Comparison of ENCODE assay signal across 7 cellular contexts in the genomic region with DNA sequence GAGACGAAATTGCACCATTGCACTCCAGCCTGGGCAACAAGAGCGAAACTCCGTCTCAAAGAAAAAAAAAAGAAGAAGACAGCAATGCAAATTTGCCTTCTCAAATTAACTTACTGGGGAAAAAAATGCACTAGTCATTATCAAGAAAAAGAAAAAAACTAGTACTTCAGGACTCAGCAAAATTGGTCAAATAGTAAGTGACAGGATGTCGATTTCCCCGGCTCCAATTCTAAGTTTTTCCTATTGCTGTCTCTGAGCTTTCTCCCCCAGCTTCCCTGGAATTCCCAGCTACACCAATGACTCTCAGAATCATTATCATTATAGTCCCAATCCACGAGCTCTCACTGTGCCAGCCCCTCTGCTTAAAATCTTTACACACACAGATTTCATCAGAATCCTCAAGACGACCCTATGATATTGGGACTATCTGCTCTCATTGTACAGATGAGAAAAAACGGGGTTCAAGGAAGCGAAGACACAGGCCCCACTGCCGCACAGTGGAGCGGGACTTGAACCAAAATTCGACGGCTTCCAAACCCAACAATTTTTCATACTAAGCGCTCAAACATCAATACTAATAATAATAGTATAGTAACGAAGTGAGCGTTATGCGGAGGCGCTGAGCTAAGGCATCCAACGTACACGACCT. TPM values are rescaled to one million over a fixed set of nuclear protein-coding genes. Genes with fewer than 3 reads are reported as not detected.
DNase-seq lines count a peak whose midpoint lies in the region; ATAC-seq and TF ChIP-seq lines count a peak whose summit lies in the region.

No MANE protein-coding gene starts in this region.

- H3K27me3 ChIP-seq in HAP-1 (ENCODE audit: low read depth) (no peaks in the 10 kb centered on the region), SJSA1 (replicated peaks) (no peaks in the 10 kb centered on the region)

- H3K9me3 ChIP-seq in HAP-1, result no peaks in the 10 kb centered on the region
- H3K9me3 ChIP-seq in SJSA1 (replicated peaks), result no peaks in the 10 kb centered on the region

- no peak for ATAC-seq in HG03095 (IDR thresholded peaks at IDR 0.05; ENCODE audit: unreplicated experiment)

- in situ Hi-C loops in HAP-1 (cut with MboI; ENCODE audit: low sequenced_read_pairs), result no loop called here

- H3K27ac ChIP-seq in SJSA1 (peak overlapping the region; percentile 22; the same call in 1 of the 2 replicates), skin epidermis (peak overlapping the region; percentile 29 to 89 (median 77))

- peaks cover 9% of the 10 kb centered on the region for H3K4me1 ChIP-seq in HAP-1
- H3K4me1 ChIP-seq in SJSA1 (replicated peaks), result peaks cover 7% of the 10 kb centered on the region

- DNase-seq in HAP-1 (ENCODE audit: low spot score in 2 of 2), result peak in 1 of 2 experiments; percentile 6
- peak in 1 of 2 experiments; percentile 14 for DNase-seq in SJSA1 (ENCODE audit: low read depth in 1 of 2, low spot score in 2 of 2)
- no peak for DNase-seq in foreskin fibroblast
- no peak for DNase-seq in SK-N-DZ (ENCODE audit: low spot score)
- DNase-seq in D341Med (ENCODE audit: low spot score), result no peak

- H3K36me3 ChIP-seq in HAP-1 (replicated peaks) (no peaks in the 10 kb centered on the region; the same call in 1 of the 2 replicates), SJSA1 (peaks cover 3% of the 10 kb centered on the region; the same call in 1 of the 2 replicates)

- peak overlapping the region; percentile 74 for H3K4me3 ChIP-seq in HAP-1
- H3K4me3 ChIP-seq in SJSA1, result peak overlapping the region; percentile 56
- peak overlapping the region; percentile 81 to 96 for H3K4me3 ChIP-seq in foreskin fibroblast (ENCODE audit: low read depth in 1 of 2, low read length in 2 of 2)
- H3K4me3 ChIP-seq in skin epidermis, result peak overlapping the region; percentile 52 to 84 (median 68)

- no peak for TF ChIP-seq CTCF in foreskin fibroblast (IDR thresholded peaks at IDR 0.05; ENCODE audit: low read depth, low read length)

RNA-seq across cellular contexts. Expression of gene C19orf47, which starts 0.6 kb away (rescaled TPM):
- total RNA-seq in SJSA1 (2014; rRNA removed; shearing (Covaris generic)), result 11.6 and 41.7 TPM in 2 replicates
- 8.7 and 9.2 TPM in 2 replicates for polyA plus RNA-seq in SK-N-DZ (2014; cell fraction: cytosol; rRNA removed)
- polyA plus RNA-seq in SK-N-DZ (2014; cell fraction: nucleus; rRNA removed), result 6.7 and 8.8 TPM in 2 replicates

RNA-seq across cellular contexts. Expression of gene PLD3, which starts 0.9 kb away (rescaled TPM):
- 208 and 270 TPM in 2 replicates for total RNA-seq in SJSA1 (2014; rRNA removed; shearing (Covaris generic))
- polyA plus RNA-seq in SK-N-DZ (2014; cell fraction: cytosol; rRNA removed), result 345 and 371 TPM in 2 replicates
- polyA plus RNA-seq in SK-N-DZ (2014; cell fraction: nucleus; rRNA removed), result 170 and 172 TPM in 2 replicates

RNA-seq across cellular contexts. Expression of gene HIPK4, which starts 42.4 kb away (rescaled TPM):
- total RNA-seq in SJSA1 (2014; rRNA removed; shearing (Covaris generic)), result 0.08 TPM in 1 of 2 replicates, not detected in the other
- polyA plus RNA-seq in SK-N-DZ (2014; cell fraction: cytosol; rRNA removed), result not detected in 2 replicates
- polyA plus RNA-seq in SK-N-DZ (2014; cell fraction: nucleus; rRNA removed), result not detected in 2 replicates
